Comparison of ENCODE assay signal across 21 cellular contexts in genomic region chr4:113222006-113222405, GRCh38.
DNase-seq lines count a peak whose midpoint lies in the region; ATAC-seq and TF ChIP-seq lines count a peak whose summit lies in the region.
"Had no signal": no experiment of that assay in that cellular context is flagged by ENCODE, and none has a peak within 500 bp of the region (broad histone marks: within the 10 kb centered on the region; RNA-seq: fewer than 3 reads in every experiment).

No MANE protein-coding gene starts in this region.

- H3K27me3 ChIP-seq in adipocyte (replicated peaks; ENCODE audit: control insufficient read depth, insufficient read depth, low read length): no peaks in the 10 kb centered on the region
- no peaks in the 10 kb centered on the region for H3K27me3 ChIP-seq in effector memory CD4-positive, alpha-beta T cell (replicated peaks; ENCODE audit: control insufficient read depth, insufficient read depth, low read length, poor library complexity, severe bottlenecking)
- H3K27me3 ChIP-seq: neutrophil, stomach, uterus had no signal

- H3K4me1 ChIP-seq in adipocyte (ENCODE audit: control insufficient read depth, insufficient read depth, low read length): peaks cover 19% of the 10 kb centered on the region
- no peaks in the 10 kb centered on the region for H3K4me1 ChIP-seq in effector memory CD4-positive, alpha-beta T cell (ENCODE audit: control insufficient read depth, insufficient read depth, low read length, poor library complexity, severe bottlenecking)
- H3K4me1 ChIP-seq: stomach, uterus had no signal

- no peaks in the 10 kb centered on the region for H3K9me3 ChIP-seq in adipocyte (ENCODE audit: control insufficient read depth, low read length)
- H3K9me3 ChIP-seq in effector memory CD4-positive, alpha-beta T cell (ENCODE audit: control insufficient read depth, low read length): no peaks in the 10 kb centered on the region
- H3K9me3 ChIP-seq: neutrophil, stomach, uterus had no signal

- no peak for TF ChIP-seq CTCF in endothelial cell (IDR thresholded peaks at IDR 0.05; ENCODE audit: unreplicated experiment)

- H3K27me3 Mint-ChIP-seq in endothelial cell (ENCODE audit: unreplicated experiment): no peaks in the 10 kb centered on the region

- H3K27ac Mint-ChIP-seq in endothelial cell (ENCODE audit: unreplicated experiment): no peak overlapping the region
- H3K27ac Mint-ChIP-seq: activated naive CD8-positive, alpha-beta T cell treated with anti-CD3 and anti-CD28 coated beads, Interleukin-2, amount 50 U/mL, for 24 hours; activated T-helper 2 cell treated with anti-CD3 and anti-CD28 coated beads, Interferon-gamma antibody, Interleukin-2, Interleukin-4, amounts not matched to agents 10 μg/mL and 5 μg/mL and 100 μg/mL, durations not matched to agents 14 hours and 24 hours and 36 hours had no signal

- peak overlapping the region; percentile 17 for H3K4me3 ChIP-seq in adipocyte (ENCODE audit: low read length)
- no peak overlapping the region for H3K4me3 ChIP-seq in effector memory CD4-positive, alpha-beta T cell (ENCODE audit: insufficient read depth, low read depth, low read length, poor library complexity, severe bottlenecking)
- H3K4me3 ChIP-seq: stomach, uterus had no signal

- peak; percentile 17 for DNase-seq in ELR (ENCODE audit: low read depth)
- DNase-seq in adipocyte (ENCODE audit: low read depth): peak; percentile 20
- DNase-seq in glomerular visceral epithelial cell (ENCODE audit: extremely low spot score): peak; percentile 48
- peak; percentile 22 for DNase-seq in stromal cell of bone marrow (ENCODE audit: low read depth)
- DNase-seq in effector memory CD4-positive, alpha-beta T cell: no peak
- DNase-seq in endothelial cell (ENCODE audit: low spot score): no peak
- DNase-seq: activated CD4-positive, CD25-positive, alpha-beta regulatory T cell treated with anti-CD3 and anti-CD28 coated beads, Interleukin-2, amount 50 U/mL, for 72 hours; activated naive CD8-positive, alpha-beta T cell treated with anti-CD3 and anti-CD28 coated beads, Interleukin-2, amount 50 U/mL, for 24 hours; central memory CD4-positive, alpha-beta T cell; DMS 273 treated with DMSO at 0.1 percent for 48 hours; effector CD4-positive, alpha-beta T cell; NCI-H774; right cardiac atrium; stimulated activated CD4-positive, alpha-beta T cell treated with anti-CD3 and anti-CD28 coated beads, Interleukin-2, amount 100 ng/mL, for 24 hours; stomach; T1000; uterus had no signal

- H3K4me3 Mint-ChIP-seq in endothelial cell (ENCODE audit: unreplicated experiment): no peak overlapping the region
- H3K4me3 Mint-ChIP-seq: activated naive CD8-positive, alpha-beta T cell treated with anti-CD3 and anti-CD28 coated beads, Interleukin-2, amount 50 U/mL, for 24 hours had no signal

- H3K4me1 Mint-ChIP-seq in endothelial cell (ENCODE audit: unreplicated experiment): peaks cover 8% of the 10 kb centered on the region
- H3K4me1 Mint-ChIP-seq: activated naive CD8-positive, alpha-beta T cell treated with anti-CD3 and anti-CD28 coated beads, Interleukin-2, amount 50 U/mL, for 24 hours had no signal

- H3K9ac ChIP-seq in adipocyte (ENCODE audit: low read length): peak overlapping the region; percentile 2

- ATAC-seq in HG03571 (IDR thresholded peaks at IDR 0.05; ENCODE audit: unreplicated experiment): no peak
- ATAC-seq: activated naive CD8-positive, alpha-beta T cell treated with anti-CD3 and anti-CD28 coated beads, Interleukin-2, amount 50 U/mL, for 24 hours; right cardiac atrium had no signal

- H3K9me3 Mint-ChIP-seq in endothelial cell (ENCODE audit: unreplicated experiment): no peaks in the 10 kb centered on the region
- H3K9me3 Mint-ChIP-seq: activated naive CD8-positive, alpha-beta T cell treated with anti-CD3 and anti-CD28 coated beads, Interleukin-2, amount 50 U/mL, for 24 hours; activated T-helper 2 cell treated with anti-CD3 and anti-CD28 coated beads, Interferon-gamma antibody, Interleukin-2, Interleukin-4, amounts not matched to agents 10 μg/mL and 5 μg/mL and 100 μg/mL, durations not matched to agents 14 hours and 24 hours and 36 hours had no signal

- H3K36me3 Mint-ChIP-seq in endothelial cell (ENCODE audit: low read depth, unreplicated experiment): no peaks in the 10 kb centered on the region

- H3K27ac ChIP-seq in effector memory CD4-positive, alpha-beta T cell (ENCODE audit: insufficient read depth, low read length, poor library complexity, severe bottlenecking): no peak overlapping the region
- H3K27ac ChIP-seq: C4-2B, neutrophil, stomach, uterus had no signal

- H3K36me3 ChIP-seq in adipocyte (ENCODE audit: control insufficient read depth, insufficient read depth, low read length, severe bottlenecking): no peaks in the 10 kb centered on the region
- H3K36me3 ChIP-seq in effector memory CD4-positive, alpha-beta T cell (ENCODE audit: control insufficient read depth, insufficient read depth, low read length): no peaks in the 10 kb centered on the region
- H3K36me3 ChIP-seq: neutrophil, stomach, uterus had no signal

Comparison
In these comparisons a context has a peak if more than half of its experiments do, and no peak if none do; other contexts are left out.
1. DNase-seq: peak in ELR (single experiment), adipocyte (single experiment), glomerular visceral epithelial cell (single experiment) and stromal cell of bone marrow (single experiment); none in effector memory CD4-positive, alpha-beta T cell (0 of 3) and endothelial cell (single experiment).